ENCODE assay signal across 29 cellular contexts in genomic region chr2:207421661-207422060, GRCh38.
"Had no signal": no experiment of that assay in that cellular context is flagged by ENCODE, and none has a peak within 500 bp of the region (broad histone marks: within the 10 kb centered on the region; RNA-seq: fewer than 3 reads in every experiment).

No MANE protein-coding gene starts in this region.

- DNase-seq: Karpas-422, KBM-7, MM.1S, MV-4-11, NCI-H1092, NCI-H1105, NCI-H1417 treated with DMSO at 0.1 percent for 48 hours, NCI-H1436 treated with DMSO at 0.1 percent for 48 hours, NCI-H1694 treated with DMSO at 0.1 percent for 48 hours, NCI-H187 treated with DMSO at 0.1 percent for 48 hours, NCI-H2029, NCI-H2081, NCI-H2171 treated with DMSO at 0.1 percent for 48 hours, NCI-H2227 treated with DMSO at 0.1 percent for 48 hours, NCI-H345, NCI-H446, NCI-H510A treated with DMSO at 0.1 percent for 48 hours, NCI-H524 treated with DMSO at 0.1 percent for 48 hours, NCI-H69, NCI-H748 treated with DMSO at 0.1 percent for 48 hours, NCI-H82, PC-9, Right ventricle myocardium superior, RPMI8226, SHP77 treated with DMSO at 0.1 percent for 48 hours, T-cell had no signal

- H3K27me3 Mint-ChIP-seq: T-cell had no signal

- H3K36me3 Mint-ChIP-seq: T-cell had no signal

- H3K4me3 ChIP-seq: PC-9, SK-N-MC had no signal

- ATAC-seq: Panc1, T-cell had no signal

- H3K9me3 Mint-ChIP-seq: T-cell had no signal

- H2AFZ ChIP-seq: PC-9 had no signal

- H3K27ac ChIP-seq: KMS-11, PC-9, SK-N-MC had no signal

- H3K9ac ChIP-seq: KMS-11 had no signal

- H3K4me3 Mint-ChIP-seq: T-cell had no signal

- H3K4me2 ChIP-seq: KMS-11, PC-9 had no signal

- H3K27ac Mint-ChIP-seq: T-cell had no signal
